In genomic region chr2:119744335-119744939, GRCh38 we compare ENCODE assay signal across 11 cellular contexts. TPM values are rescaled to one million over a fixed set of nuclear protein-coding genes. Genes with fewer than 3 reads are reported as not detected.
DNase-seq lines count a peak whose midpoint lies in the region; ATAC-seq, FAIRE-seq and TF ChIP-seq lines count a peak whose summit lies in the region.
"Had no signal": no experiment of that assay in that cellular context is flagged by ENCODE, and none has a peak within 500 bp of the region (broad histone marks: within the 10 kb centered on the region; RNA-seq: fewer than 3 reads in every experiment).

No MANE protein-coding gene starts in this region.

- no peak overlapping the region for H3K18ac ChIP-seq in IMR-90 (ENCODE audit: low read depth, low read length)

- H3K4me2 ChIP-seq in IMR-90 (ENCODE audit: low read depth, low read length), result no peak overlapping the region

- in situ Hi-C loops in Caki2 (cut with HindIII; ENCODE audit: low pct_unique_long_range_greater_than_20kb, low sequenced_read_pairs) (no loop called here), IMR-90 (cut with MboI; ENCODE audit: low sequenced_read_pairs) (loop anchor here (25.0 kb wide), 1 partner anchor 943 kb away; no protein-coding TSS in a partner anchor)

- POLR2A ChIA-PET in IMR-90 (lab: Charles Lee; ENCODE audit: unreplicated experiment), result no interaction called here

- no peak for TF ChIP-seq RAD21 in IMR-90 (IDR thresholded peaks at IDR 0.05; ENCODE audit: low read length)

- no peak overlapping the region for H2BK120ac ChIP-seq in IMR-90 (ENCODE audit: low read depth, low read length)

- no peak overlapping the region for H3K56ac ChIP-seq in IMR-90 (ENCODE audit: extremely low read depth, insufficient read depth, low read length)

- no peak overlapping the region for H3K4ac ChIP-seq in IMR-90 (ENCODE audit: low read depth, low read length)

- intact Hi-C loops in IMR-90 (cut with micrococcal nuclease), result no loop called here
- intact Hi-C loops in esophagus squamous epithelium (cut with DNase I), result no loop called here

- TF ChIP-seq POLR2A in IMR-90 (IDR thresholded peaks at IDR 0.05; ENCODE audit: low read depth, low read length) (no peak), GM12892 (IDR thresholded peaks at IDR 0.05; ENCODE audit: low read depth, low read length) (no peak), esophagus squamous epithelium (IDR thresholded peaks at IDR 0.05) (no peak)

- ATAC-seq in IMR-90 (ENCODE audit: low read depth), result no peak
- ATAC-seq in natural killer cell treated with Interleukin-12 subunit alpha and Interleukin-12 subunit beta and Interleukin-15 and Interleukin-18, amount 100 ng/mL, for 72 hours, result no peak

- H3K27me3 ChIP-seq in IMR-90 (ENCODE audit: control insufficient read depth, insufficient read depth, low read length) (peaks cover 21% of the 10 kb centered on the region), esophagus squamous epithelium (no peaks in the 10 kb centered on the region)

- H3K79me1 ChIP-seq in IMR-90 (ENCODE audit: low read depth in 1 of 2, low read length in 2 of 2), result no peaks in the 10 kb centered on the region

- no peaks in the 10 kb centered on the region for H4K20me1 ChIP-seq in IMR-90 (ENCODE audit: insufficient read depth, low read length)

- FAIRE-seq in GM12892 (lab: Jason Lieb, UNC), result no peak

- no peak overlapping the region for H2AK5ac ChIP-seq in IMR-90 (ENCODE audit: low read depth, low read length)

- H3K27ac ChIP-seq in IMR-90 (ENCODE audit: insufficient read depth, low read length) (no peak overlapping the region), esophagus squamous epithelium (no peak overlapping the region)
- H3K27ac ChIP-seq: tibial nerve had no signal

- CTCF ChIA-PET in IMR-90 (lab: Yijun Ruan, JAX), result no interaction called here

- dilution Hi-C loops in IMR-90 (cut with HindIII; ENCODE audit: low sequenced_read_pairs, unreplicated experiment), result no loop called here

- H3K36me3 ChIP-seq in IMR-90 (ENCODE audit: control insufficient read depth, insufficient read depth, low read length) (no peaks in the 10 kb centered on the region), esophagus squamous epithelium (no peaks in the 10 kb centered on the region)
- H3K36me3 ChIP-seq: tibial nerve had no signal

- no peak overlapping the region for H2BK20ac ChIP-seq in IMR-90 (ENCODE audit: low read depth, low read length)

- DNase-seq in Caki2 (ENCODE audit: low read depth) (peak; percentile 34), IMR-90 (peak; percentile 18), SHP77 treated with DMSO at 0.1 percent for 48 hours (lab: John Stamatoyannopoulos, UW) (peak; percentile 25), kidney glomerular epithelial cell (lab: John Stamatoyannopoulos, UW) (peak; percentile 64), GM03348 (ENCODE audit: low spot score) (no peak), GM12892 (ENCODE audit: insufficient read length) (no peak), esophagus squamous epithelium (lab: John Stamatoyannopoulos, UW) (no peak)
- DNase-seq in natural killer cell treated with Interleukin-12 subunit alpha and Interleukin-12 subunit beta and Interleukin-15 and Interleukin-18, amount 100 ng/mL, for 72 hours (ENCODE audit: low spot score), result no peak
- DNase-seq: stimulated activated CD4-positive, alpha-beta T cell treated with anti-CD3 and anti-CD28 coated beads, Interleukin-4, amount 100 ng/mL, for 4 hours had no signal

- no peaks in the 10 kb centered on the region for H3K36me3 Mint-ChIP-seq in natural killer cell treated with Interleukin-12 subunit alpha and Interleukin-12 subunit beta and Interleukin-15 and Interleukin-18, amount 100 ng/mL, for 72 hours
- H3K36me3 Mint-ChIP-seq: CD14-positive monocyte had no signal

- H4K5ac ChIP-seq in IMR-90 (ENCODE audit: low read depth, low read length), result no peak overlapping the region

- H3K9me1 ChIP-seq in IMR-90 (ENCODE audit: insufficient read depth, low read length), result no peaks in the 10 kb centered on the region

- no peak overlapping the region for H3K9ac ChIP-seq in IMR-90 (ENCODE audit: low read depth, low read length)

- H3K27ac Mint-ChIP-seq in natural killer cell treated with Interleukin-12 subunit alpha and Interleukin-12 subunit beta and Interleukin-15 and Interleukin-18, amount 100 ng/mL, for 72 hours, result no peak overlapping the region
- H3K27ac Mint-ChIP-seq: CD14-positive monocyte had no signal

- no peak overlapping the region for H3K14ac ChIP-seq in IMR-90 (replicated peaks; ENCODE audit: low read depth, low read length)

- peaks cover 19 to 45% of the 10 kb centered on the region in 2 donors for H3K27me3 Mint-ChIP-seq in natural killer cell treated with Interleukin-12 subunit alpha and Interleukin-12 subunit beta and Interleukin-15 and Interleukin-18, amount 100 ng/mL, for 72 hours

- no peak overlapping the region for H2AK9ac ChIP-seq in IMR-90 (replicated peaks; ENCODE audit: low read depth, low read length, poor library complexity)

- H4K91ac ChIP-seq in IMR-90 (ENCODE audit: insufficient read depth, low read depth, low read length), result no peak overlapping the region

- no peak overlapping the region for H2BK15ac ChIP-seq in IMR-90 (ENCODE audit: low read depth, low read length)

- H3K9me3 ChIP-seq in IMR-90 (ENCODE audit: control insufficient read depth, insufficient read depth, low read length) (no peaks in the 10 kb centered on the region), esophagus squamous epithelium (no peaks in the 10 kb centered on the region)
- H3K9me3 ChIP-seq: tibial nerve had no signal

- no peak overlapping the region for H3K23ac ChIP-seq in IMR-90 (ENCODE audit: low read depth, low read length)

- H3K4me3 ChIP-seq in IMR-90 (ENCODE audit: insufficient read depth, low read depth, low read length) (no peak overlapping the region), esophagus squamous epithelium (no peak overlapping the region)
- H3K4me3 ChIP-seq: tibial nerve had no signal

- no peaks in the 10 kb centered on the region for H3K9me3 Mint-ChIP-seq in natural killer cell treated with Interleukin-12 subunit alpha and Interleukin-12 subunit beta and Interleukin-15 and Interleukin-18, amount 100 ng/mL, for 72 hours
- H3K9me3 Mint-ChIP-seq: CD14-positive monocyte had no signal

- BruUV-seq in IMR-90 (replicated peaks; lab: Mats Ljungman, UMichigan), result no TSS peak

- no peak overlapping the region for H2AFZ ChIP-seq in IMR-90 (replicated peaks; ENCODE audit: low read length, poor library complexity)

- H3K4me1 Mint-ChIP-seq in natural killer cell treated with Interleukin-12 subunit alpha and Interleukin-12 subunit beta and Interleukin-15 and Interleukin-18, amount 100 ng/mL, for 72 hours (ENCODE audit: low read depth in 2 of 2), result peaks cover 0 to 3% of the 10 kb centered on the region in 2 donors

- H3K4me3 Mint-ChIP-seq in natural killer cell treated with Interleukin-12 subunit alpha and Interleukin-12 subunit beta and Interleukin-15 and Interleukin-18, amount 100 ng/mL, for 72 hours, result no peak overlapping the region
- H3K4me3 Mint-ChIP-seq: CD14-positive monocyte had no signal

- no peak overlapping the region for H4K8ac ChIP-seq in IMR-90 (ENCODE audit: low read depth in 2 of 2, low read length in 2 of 2)

- peaks cover 1% of the 10 kb centered on the region for H3K4me1 ChIP-seq in IMR-90 (ENCODE audit: control insufficient read depth, insufficient read depth, low read length)
- peaks cover 0 to 36% (median 0%) of the 10 kb centered on the region in 3 donors for H3K4me1 ChIP-seq in esophagus squamous epithelium
- H3K4me1 ChIP-seq: tibial nerve had no signal

- no CpG with 5 or more reads among the region's 2 CpGs for WGBS in IMR-90 (ENCODE audit: extremely low coverage in 2 of 2, insufficient read length in 1 of 2), 2 experiments
- WGBS in esophagus squamous epithelium, 2 donors, result 45 to 66% methylated on average over 1 to 2 of the region's 2 CpGs

- no peak for TF ChIP-seq CTCF in IMR-90 (conservative IDR thresholded peaks at IDR 0.05; ENCODE audit: low read depth, low read length)
- TF ChIP-seq CTCF in esophagus squamous epithelium (IDR thresholded peaks at IDR 0.05), result no peak

- H2BK5ac ChIP-seq in IMR-90 (ENCODE audit: low read depth, low read length, poor library complexity, severe bottlenecking), result no peak overlapping the region

TF ChIP-seq in IMR-90, 13 proteins besides CTCF, POLR2A, EP300 and RAD21:
- TF ChIP-seq CHD1 (IDR thresholded peaks at IDR 0.05; ENCODE audit: low read depth, low read length) (no peak), FOS (IDR thresholded peaks at IDR 0.05; ENCODE audit: low read depth, low read length) (0 out of 2 replicates have a peak, but pooled peaks have one; percentile 13)

RNA-seq across cellular contexts. Expression of gene PTPN4, which starts 15.3 kb away (rescaled TPM):
- total RNA-seq in Caki2 (2014; rRNA removed; shearing (Covaris generic); ENCODE audit: low replicate concordance), result 6.4 and 11.3 TPM in 2 replicates
- total RNA-seq in IMR-90 (2012; rRNA removed) (13.6 and 19.2 TPM in 2 replicates), esophagus squamous epithelium (10 to 100 TPM in 3 of 4 donors, 1 to 10 TPM in 1; 9.6 to 30.1 (median 18.4) TPM)
- polyA plus RNA-seq in IMR-90 (2012; rRNA removed), result 2.9 and 4.0 TPM in 2 replicates
- polyA plus RNA-seq in IMR-90 (2012; cell fraction: cytosol; rRNA removed), result 1.4 and 1.5 TPM in 2 replicates
- polyA plus RNA-seq in IMR-90 (2012; cell fraction: nucleus; rRNA removed; ENCODE audit: low replicate concordance), result 2.3 and 13.7 TPM in 2 replicates
- total RNA-seq in natural killer cell treated with Interleukin-12 subunit alpha and Interleukin-12 subunit beta and Interleukin-15 and Interleukin-18, amount 100 ng/mL, for 72 hours, result 10 to 100 TPM; 56.5 to 80.8 TPM
- polyA plus RNA-seq in GM12892 (2012; ENCODE audit: missing spikeins), result 9.9 TPM

Comparison
In these comparisons a context has a peak if more than half of its experiments do, and no peak if none do; other contexts are left out.
1. DNase-seq: peak in Caki2 (single experiment), IMR-90 (single experiment), SHP77 treated with DMSO at 0.1 percent for 48 hours (single experiment) and kidney glomerular epithelial cell (single experiment); none in natural killer cell treated with Interleukin-12 subunit alpha and Interleukin-12 subunit beta and Interleukin-15 and Interleukin-18, amount 100 ng/mL, for 72 hours (single experiment), GM03348 (single experiment), GM12892 (single experiment) and esophagus squamous epithelium (single experiment).